7 cellular contexts compared by ENCODE assay signal in the genomic region with DNA sequence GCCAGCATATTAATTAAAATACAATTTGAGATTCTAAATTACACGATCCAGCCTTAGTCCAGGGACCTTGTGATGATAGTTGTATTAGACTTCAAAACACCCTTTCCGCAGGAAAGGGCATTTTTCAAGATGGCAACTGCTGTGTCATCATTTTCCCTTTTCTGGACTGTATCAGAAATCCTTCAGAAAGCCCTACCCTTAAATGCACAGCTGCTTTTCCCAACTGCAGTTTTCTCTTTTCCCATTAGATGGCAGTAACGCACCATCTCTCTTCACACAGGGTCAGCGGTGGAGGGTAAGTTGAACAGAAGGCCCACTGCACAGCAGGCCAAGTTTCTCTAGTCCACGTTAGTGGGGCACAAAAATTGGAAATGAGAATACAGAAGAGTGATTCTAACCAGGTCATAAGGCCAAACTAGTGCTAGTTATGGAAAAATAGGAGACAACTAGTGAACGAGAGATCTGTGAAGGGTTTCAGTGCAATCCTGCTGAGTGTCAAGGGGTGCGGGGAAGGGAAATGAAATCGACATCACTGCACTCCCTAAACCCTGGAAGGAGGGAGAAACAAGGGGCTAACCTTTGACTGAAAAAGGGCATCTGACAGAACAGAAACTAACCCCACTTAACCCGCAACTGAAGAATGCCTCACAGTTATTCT. TPM values are rescaled to one million over a fixed set of nuclear protein-coding genes. Genes with fewer than 3 reads are reported as not detected.
DNase-seq lines count a peak whose midpoint lies in the region; ATAC-seq and TF ChIP-seq lines count a peak whose summit lies in the region.

No MANE protein-coding gene starts in this region.

- WGBS in prostate gland, result 40% methylated on average over 9 of the region's 9 CpGs

- no peaks in the 10 kb centered on the region for H3K9me3 Mint-ChIP-seq in activated naive CD8-positive, alpha-beta T cell treated with anti-CD3 and anti-CD28 coated beads for 36 hours

- TF ChIP-seq CTCF in GM12801 (IDR thresholded peaks at IDR 0.05; ENCODE audit: extremely low read depth, insufficient read length) (peak; percentile 89), prostate gland (IDR thresholded peaks at IDR 0.05) (peak; percentile 56 to 92 (median 86))

- no peak overlapping the region for H3K27ac Mint-ChIP-seq in activated naive CD8-positive, alpha-beta T cell treated with anti-CD3 and anti-CD28 coated beads for 36 hours

- H3K4me3 ChIP-seq in prostate gland, result no peak overlapping the region

- intact Hi-C loops in head of caudate nucleus (cut with DNase I), result loop anchor here (5.0 to 10.0 kb wide), 2 partner anchors 67 to 395 kb away; a partner anchor contains a TSS
- intact Hi-C loops in prostate gland (cut with DNase I), result loop anchor here (2.0 kb wide), 1 partner anchor 399 kb away; no protein-coding TSS in a partner anchor

- peaks cover 16% of the 10 kb centered on the region for H3K4me1 Mint-ChIP-seq in activated naive CD8-positive, alpha-beta T cell treated with anti-CD3 and anti-CD28 coated beads for 36 hours

- no peaks in the 10 kb centered on the region for H3K36me3 ChIP-seq in prostate gland

- H3K27ac ChIP-seq in prostate gland, result no peak overlapping the region

- H3K4me3 Mint-ChIP-seq in activated naive CD8-positive, alpha-beta T cell treated with anti-CD3 and anti-CD28 coated beads for 36 hours, result no peak overlapping the region

- H3K9me3 ChIP-seq in prostate gland, result no peaks in the 10 kb centered on the region

- peaks cover 10% of the 10 kb centered on the region for H3K27me3 Mint-ChIP-seq in activated naive CD8-positive, alpha-beta T cell treated with anti-CD3 and anti-CD28 coated beads for 36 hours

- H3K4me1 ChIP-seq in prostate gland (replicated peaks), result no peaks in the 10 kb centered on the region

- no peak for TF ChIP-seq POLR2A in prostate gland (IDR thresholded peaks at IDR 0.05)

- no peaks in the 10 kb centered on the region for H3K36me3 Mint-ChIP-seq in activated naive CD8-positive, alpha-beta T cell treated with anti-CD3 and anti-CD28 coated beads for 36 hours

- no peaks in the 10 kb centered on the region for H3K27me3 ChIP-seq in prostate gland (replicated peaks; ENCODE audit: insufficient read depth)

- ATAC-seq in GM21526 (IDR thresholded peaks at IDR 0.05; ENCODE audit: low FRiP score, unreplicated experiment), result no peak

- DNase-seq in NAMALWA (ENCODE audit: low spot score) (peak; percentile 95), SIG-M5 treated with dmso at 0.1 percent for 504 hours (lab: John Stamatoyannopoulos, UW; ENCODE audit: unreplicated experiment) (peak; percentile 87), head of caudate nucleus (peak in 40 of 42 donors; percentile 25 to 92 (median 72)), prostate gland (ENCODE audit: low spot score) (peak; percentile 59)
- DNase-seq in activated naive CD8-positive, alpha-beta T cell treated with anti-CD3 and anti-CD28 coated beads for 36 hours, result peak; percentile 61

RNA-seq across cellular contexts. Expression of a gene that starts 22.1 kb away (rescaled TPM):
- not detected for total RNA-seq in activated naive CD8-positive, alpha-beta T cell treated with anti-CD3 and anti-CD28 coated beads for 36 hours
- total RNA-seq in prostate gland, result 10 to 100 TPM in 1 of 2 donors, under 1 TPM in 1; 0.46 to 11.4 TPM

RNA-seq across cellular contexts. Expression of a gene that starts 22.3 kb away (rescaled TPM):
- not detected for total RNA-seq in activated naive CD8-positive, alpha-beta T cell treated with anti-CD3 and anti-CD28 coated beads for 36 hours
- 10 to 100 TPM in 1 of 2 donors, 1 to 10 TPM in 1; 5.4 to 29.9 TPM for total RNA-seq in prostate gland

Comparison
In these comparisons a context has a peak if more than half of its experiments do, and no peak if none do; other contexts are left out.
1. RNA of a gene that starts 22.3 kb away (total RNA-seq): 5.4 to 29.9 TPM in prostate gland; not detected in activated naive CD8-positive, alpha-beta T cell treated with anti-CD3 and anti-CD28 coated beads for 36 hours; every median in the first group is over 4 times any median in the second.
2. Peak in every context shown above with its lines, with median percentiles within 50 percentile points of each other: DNase-seq.